In the genomic region with DNA sequence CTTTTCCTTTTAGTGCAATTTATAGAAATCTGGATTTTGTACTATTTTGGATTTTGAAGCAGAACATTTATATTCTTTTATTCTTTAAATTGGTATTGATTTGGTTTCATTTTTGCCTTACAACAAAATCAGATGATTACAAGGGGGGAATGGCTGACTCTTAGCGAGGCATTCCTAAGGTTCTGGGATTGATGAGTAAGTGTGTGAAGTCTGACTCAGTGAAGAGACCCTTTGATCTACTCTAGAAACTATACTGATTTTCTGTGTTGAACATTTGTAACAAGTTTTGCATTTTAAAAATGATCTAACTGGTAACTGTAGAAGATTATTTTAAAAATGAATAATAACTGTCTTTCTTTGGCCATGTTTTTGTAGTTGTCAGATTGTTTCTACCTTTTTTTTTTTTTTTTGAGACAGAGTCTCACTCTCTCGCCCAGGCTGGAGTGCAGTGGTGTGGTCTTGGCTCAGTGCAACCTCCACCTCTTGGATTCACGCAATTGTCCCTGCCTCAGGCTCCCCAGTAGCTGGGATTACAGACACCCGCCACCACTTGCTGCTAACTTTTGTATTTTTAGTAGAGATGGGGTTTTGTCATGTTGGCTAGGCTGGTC, we compare ENCODE assay signal across 16 cellular contexts. TPM values are rescaled to one million over a fixed set of nuclear protein-coding genes. Genes with fewer than 3 reads are reported as not detected.
A peak's percentile ranks its signal among the peaks of the same experiment; 100 is the strongest.
DNase-seq lines count a peak whose midpoint lies in the region; ATAC-seq and TF ChIP-seq lines count a peak whose summit lies in the region.
"Had no signal": no experiment of that assay in that cellular context is flagged by ENCODE, and none has a peak within 500 bp of the region (broad histone marks: within the 10 kb centered on the region; RNA-seq: fewer than 3 reads in every experiment).

No MANE protein-coding gene starts in this region.

- peak; percentile 83 for ATAC-seq in HCT116
- ATAC-seq in right lobe of liver, result peak; percentile 32 to 68 (median 52)
- ATAC-seq: gastrocnemius medialis, left cardiac atrium had no signal

- no peaks in the 10 kb centered on the region for H3K36me3 ChIP-seq in HCT116 (ENCODE audit: control insufficient read depth in 1 of 2, insufficient read depth in 2 of 2, low read length in 2 of 2)
- no peaks in the 10 kb centered on the region for H3K36me3 ChIP-seq in right lobe of liver
- H3K36me3 ChIP-seq: gastrocnemius medialis, thyroid gland had no signal

- intact Hi-C loops in HCT116 (cut with micrococcal nuclease), result no loop called here
- intact Hi-C loops in right lobe of liver (cut with DNase I), result loop anchor here in 1 of 2 donors (10.0 kb wide), 1 partner anchor 52 kb away; no protein-coding TSS in a partner anchor

- no peak overlapping the region for H3K9ac ChIP-seq in HCT116 (ENCODE audit: low read length)

- WGBS in right lobe of liver (ENCODE audit: insufficient coverage, low coverage, low lambda C conversion rate, missing lambda C conversion rate), result 31% methylated on average over 3 of the region's 4 CpGs

- DNase-seq in AG10803 (ENCODE audit: low read depth), result peak; percentile 50
- DNase-seq in HCT116 (ENCODE audit: low read depth, low spot score), result peak; percentile 27
- peak; percentile 68 for DNase-seq in astrocyte of the spinal cord (ENCODE audit: low read depth, low spot score)
- DNase-seq in right lobe of liver, result no peak
- DNase-seq in 8988T, result no peak
- DNase-seq in T1000 (lab: John Stamatoyannopoulos, UW), result no peak
- DNase-seq in activated CD8-positive, alpha-beta memory T cell treated with anti-CD3 and anti-CD28 coated beads, Interleukin-2, amount 50 U/mL, for 48 hours, result no peak
- no peak for DNase-seq in NCI-H1694 (lab: John Stamatoyannopoulos, UW)
- DNase-seq: activated CD8-positive, alpha-beta memory T cell treated with anti-CD3 and anti-CD28 coated beads for 24 hours; DMS 273 treated with DMSO at 0.1 percent for 48 hours; gastrocnemius medialis; left cardiac atrium; NCI-H1092 treated with DMSO at 0.1 percent for 48 hours; NCI-H774; thyroid gland had no signal

- no peak overlapping the region; the same call in 1 of the 2 replicates for H3K27ac ChIP-seq in HCT116 (ENCODE audit: low read depth, low read length)
- peak overlapping the region; percentile 70 to 77 (median 71) for H3K27ac ChIP-seq in right lobe of liver
- H3K27ac ChIP-seq: gastrocnemius medialis, HL-60, thyroid gland had no signal

- no peak overlapping the region for H2AFZ ChIP-seq in HCT116 (ENCODE audit: low read depth, low read length, poor library complexity, severe bottlenecking)

- in situ Hi-C loops in astrocyte of the spinal cord (cut with HindIII; ENCODE audit: low sequenced_read_pairs), result no loop called here

- POLR2A ChIA-PET in HCT116 (lab: Charles Lee), result no interaction called here

- H3K9me3 ChIP-seq in HCT116 (ENCODE audit: control insufficient read depth in 1 of 2, insufficient read depth in 1 of 2, low read depth in 1 of 2, low read length in 2 of 2) (no peaks in the 10 kb centered on the region), right lobe of liver (no peaks in the 10 kb centered on the region)
- H3K9me3 ChIP-seq: gastrocnemius medialis, thyroid gland had no signal

- H4K20me1 ChIP-seq in HCT116 (ENCODE audit: insufficient read depth), result no peaks in the 10 kb centered on the region

- peak overlapping the region; percentile 45 for H3K4me2 ChIP-seq in HCT116 (ENCODE audit: low read length)

- TF ChIP-seq RAD21 in HCT116 (IDR thresholded peaks at IDR 0.05; ENCODE audit: low read depth), result no peak

- BruUV-seq in HCT116 (replicated peaks; lab: Mats Ljungman, UMichigan), result no TSS peak

- peaks cover 7 to 28% of the 10 kb centered on the region in 2 experiments for H3K4me1 ChIP-seq in HCT116 (ENCODE audit: control insufficient read depth in 1 of 2, insufficient read depth in 2 of 2, low read length in 2 of 2)
- peaks cover 0 to 40% (median 14%) of the 10 kb centered on the region in 4 donors for H3K4me1 ChIP-seq in right lobe of liver
- H3K4me1 ChIP-seq: gastrocnemius medialis, thyroid gland had no signal

- CTCF ChIA-PET in HCT116 (lab: Charles Lee), result no interaction called here

- RAD21 ChIA-PET in HCT116 (lab: Charles Lee; ENCODE audit: low non-redundant PET in 1 of 2, low total read pairs in 2 of 2, uncharacterized antibody in 2 of 2, unreplicated experiment in 2 of 2), result no interaction called here

- no peaks in the 10 kb centered on the region; the same call in 1 of the 2 replicates for H3K79me2 ChIP-seq in HCT116 (ENCODE audit: insufficient read depth, low read length)

- H3K9me2 ChIP-seq in HCT116 (ENCODE audit: insufficient read depth), result no peaks in the 10 kb centered on the region

- TF ChIP-seq CTCF in AG10803 (conservative IDR thresholded peaks at IDR 0.05; ENCODE audit: low read length) (no peak), HCT116 (IDR thresholded peaks at IDR 0.05 in 2 of 3, conservative IDR thresholded peaks at IDR 0.05 in 1 of 3; ENCODE audit: borderline replicate concordance in 1 of 3, insufficient read depth in 1 of 3, low read depth in 2 of 3, low read length in 2 of 3) (no peak), astrocyte of the spinal cord (IDR thresholded peaks at IDR 0.05; ENCODE audit: low read depth, low read length) (no peak), right lobe of liver (IDR thresholded peaks at IDR 0.05) (no peak)

- no peak for TF ChIP-seq POLR2A in HCT116 (IDR thresholded peaks at IDR 0.05; ENCODE audit: borderline replicate concordance, extremely low read depth, insufficient read depth, insufficient read length)
- TF ChIP-seq POLR2A in right lobe of liver (IDR thresholded peaks at IDR 0.05), result no peak

- H3K4me3 ChIP-seq in AG10803 (ENCODE audit: low read length) (no peak overlapping the region), HCT116 (replicated peaks in 1 of 2; ENCODE audit: low read depth in 1 of 2, low read length in 2 of 2) (no peak overlapping the region), astrocyte of the spinal cord (ENCODE audit: low read depth, low read length) (no peak overlapping the region), right lobe of liver (no peak overlapping the region)
- H3K4me3 ChIP-seq: gastrocnemius medialis, thyroid gland had no signal

- no peaks in the 10 kb centered on the region for H3K27me3 ChIP-seq in HCT116 (ENCODE audit: insufficient read depth, low read length)
- H3K27me3 ChIP-seq in right lobe of liver, result no peaks in the 10 kb centered on the region
- H3K27me3 ChIP-seq: gastrocnemius medialis, thyroid gland had no signal

TF ChIP-seq in HCT116, 20 proteins besides CTCF, POLR2A, EP300 and RAD21:
- TF ChIP-seq FOSL1 (IDR thresholded peaks at IDR 0.05; ENCODE audit: low read depth) (peak; percentile 62), JUND (IDR thresholded peaks at IDR 0.05) (peak; percentile 27; the same call in 1 of the 2 replicates), SP1 (IDR thresholded peaks at IDR 0.05; ENCODE audit: low read depth) (peak; percentile 18; the same call in 1 of the 2 replicates)
- TF ChIP-seq, protein P1, sequence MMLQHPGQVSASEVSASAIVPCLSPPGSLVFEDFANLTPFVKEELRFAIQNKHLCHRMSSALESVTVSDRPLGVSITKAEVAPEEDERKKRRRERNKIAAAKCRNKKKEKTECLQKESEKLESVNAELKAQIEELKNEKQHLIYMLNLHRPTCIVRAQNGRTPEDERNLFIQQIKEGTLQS (IDR thresholded peaks at IDR 0.05), result no peak

RNA-seq across cellular contexts. Expression of gene TTC39C, which starts 48.7 kb away (rescaled TPM):
- total RNA-seq in HCT116 (2021; ENCODE audit: unreplicated experiment), result 24.8 TPM
- 10.2 and 11.7 TPM in 2 replicates for polyA plus RNA-seq in HCT116 (2012)
- total RNA-seq in right lobe of liver, result 100 to 1,000 TPM in 2 of 6 experiments, 10 to 100 TPM in 4; 61.9 to 167 (median 84.4) TPM

Comparison
In these comparisons a context has a peak if more than half of its experiments do, and no peak if none do; other contexts are left out.
1. DNase-seq: peak in AG10803 (single experiment), HCT116 (single experiment) and astrocyte of the spinal cord (single experiment); none in right lobe of liver (0 of 3), 8988T (single experiment), T1000 (single experiment), activated CD8-positive, alpha-beta memory T cell treated with anti-CD3 and anti-CD28 coated beads, Interleukin-2, amount 50 U/mL, for 48 hours (single experiment) and NCI-H1694 (single experiment).